In the genomic region with DNA sequence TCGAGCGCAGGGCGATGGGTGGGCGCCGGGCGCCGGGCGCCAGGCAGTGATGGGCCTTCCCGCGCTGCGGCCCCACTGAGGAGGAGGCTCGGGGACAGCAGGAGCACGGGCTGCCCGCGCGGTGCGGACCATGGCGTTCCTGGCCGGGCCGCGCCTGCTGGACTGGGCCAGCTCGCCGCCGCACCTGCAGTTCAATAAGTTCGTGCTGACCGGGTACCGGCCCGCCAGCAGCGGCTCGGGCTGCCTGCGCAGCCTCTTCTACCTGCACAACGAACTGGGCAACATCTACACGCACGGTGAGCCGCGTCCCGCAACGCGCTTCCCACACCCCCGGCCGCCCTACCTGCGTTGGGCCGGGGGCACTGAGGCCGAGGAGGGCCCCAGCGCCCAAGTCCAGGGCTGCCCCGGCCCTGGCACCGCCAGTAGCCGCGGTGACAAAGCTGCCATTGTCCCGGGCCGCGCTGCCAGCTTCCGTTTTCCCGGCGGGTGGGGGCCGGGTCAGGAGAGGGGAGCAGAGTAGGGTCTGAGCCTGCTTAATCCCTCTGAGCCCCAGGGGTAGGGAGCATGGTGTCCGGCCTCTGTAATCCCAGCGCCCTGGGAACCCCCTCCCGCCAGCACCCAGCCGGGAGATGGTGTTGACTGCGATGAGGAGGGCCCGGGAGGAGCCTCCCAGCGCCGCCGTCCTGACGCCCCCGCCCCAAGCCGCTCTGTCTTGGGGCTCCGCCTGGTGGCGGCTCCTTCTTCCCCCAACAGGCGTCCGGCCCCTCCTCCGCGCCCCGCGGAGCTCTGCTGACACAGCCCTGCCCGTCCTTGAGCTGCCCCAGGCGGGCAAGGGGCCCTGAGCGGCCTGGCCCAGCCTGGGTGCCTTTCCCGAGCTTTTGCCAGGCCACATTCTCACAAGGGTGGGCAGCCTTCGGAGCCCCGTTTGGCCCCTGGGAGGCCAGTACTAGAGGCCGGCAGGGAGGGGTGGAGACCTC, we compare ENCODE assay signal across 1 cellular context.
A peak's percentile ranks its signal among the peaks of the same experiment; 100 is the strongest.
TF ChIP-seq lines count a peak whose summit lies in the region.

No MANE protein-coding gene starts in this region.

TF ChIP-seq in HepG2, 621 proteins besides CTCF, POLR2A, EP300 and RAD21 (continued from another document and continues in another):
- peak; percentile 76; the same call in 1 of the 2 replicates for TF ChIP-seq ZBTB10 (CRISPR knock-in tag; IDR thresholded peaks at IDR 0.05; ENCODE audit: borderline replicate concordance)
- TF ChIP-seq ZNF235 (CRISPR knock-in tag; IDR thresholded peaks at IDR 0.05; ENCODE audit: borderline replicate concordance) = no peak; the same call in 1 of the 2 replicates
- peak; percentile 85; the same call in 1 of the 2 replicates for TF ChIP-seq MAZ (IDR thresholded peaks at IDR 0.05; ENCODE audit: borderline replicate concordance, low read depth, low read length)
- TF ChIP-seq MAZ (CRISPR knock-in tag; IDR thresholded peaks at IDR 0.05; ENCODE audit: low read depth) = 0 out of 2 replicates have a peak, but pooled peaks have one; percentile 22
- TF ChIP-seq ZMAT3 (CRISPR knock-in tag; conservative IDR thresholded peaks at IDR 0.05) = no peak
- TF ChIP-seq, protein P1, sequence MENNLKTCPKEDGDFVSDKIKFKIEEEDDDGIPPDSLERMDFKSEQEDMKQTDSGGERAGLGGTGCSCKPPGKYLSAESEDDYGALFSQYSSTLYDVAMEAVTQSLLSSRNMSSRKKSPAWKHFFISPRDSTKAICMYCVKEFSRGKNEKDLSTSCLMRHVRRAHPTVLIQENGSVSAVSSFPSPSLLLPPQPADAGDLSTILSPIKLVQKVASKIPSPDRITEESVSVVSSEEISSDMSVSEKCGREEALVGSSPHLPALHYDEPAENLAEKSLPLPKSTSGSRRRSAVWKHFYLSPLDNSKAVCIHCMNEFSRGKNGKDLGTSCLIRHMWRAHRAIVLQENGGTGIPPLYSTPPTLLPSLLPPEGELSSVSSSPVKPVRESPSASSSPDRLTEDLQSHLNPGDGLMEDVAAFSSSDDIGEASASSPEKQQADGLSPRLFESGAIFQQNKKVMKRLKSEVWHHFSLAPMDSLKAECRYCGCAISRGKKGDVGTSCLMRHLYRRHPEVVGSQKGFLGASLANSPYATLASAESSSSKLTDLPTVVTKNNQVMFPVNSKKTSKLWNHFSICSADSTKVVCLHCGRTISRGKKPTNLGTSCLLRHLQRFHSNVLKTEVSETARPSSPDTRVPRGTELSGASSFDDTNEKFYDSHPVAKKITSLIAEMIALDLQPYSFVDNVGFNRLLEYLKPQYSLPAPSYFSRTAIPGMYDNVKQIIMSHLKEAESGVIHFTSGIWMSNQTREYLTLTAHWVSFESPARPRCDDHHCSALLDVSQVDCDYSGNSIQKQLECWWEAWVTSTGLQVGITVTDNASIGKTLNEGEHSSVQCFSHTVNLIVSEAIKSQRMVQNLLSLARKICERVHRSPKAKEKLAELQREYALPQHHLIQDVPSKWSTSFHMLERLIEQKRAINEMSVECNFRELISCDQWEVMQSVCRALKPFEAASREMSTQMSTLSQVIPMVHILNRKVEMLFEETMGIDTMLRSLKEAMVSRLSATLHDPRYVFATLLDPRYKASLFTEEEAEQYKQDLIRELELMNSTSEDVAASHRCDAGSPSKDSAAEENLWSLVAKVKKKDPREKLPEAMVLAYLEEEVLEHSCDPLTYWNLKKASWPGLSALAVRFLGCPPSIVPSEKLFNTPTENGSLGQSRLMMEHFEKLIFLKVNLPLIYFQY (CRISPR knock-in tag; IDR thresholded peaks at IDR 0.05; ENCODE audit: borderline replicate concordance) = no peak
- TF ChIP-seq ZNF547 (CRISPR knock-in tag; IDR thresholded peaks at IDR 0.05) = no peak
- TF ChIP-seq NFATC3 (CRISPR knock-in tag; IDR thresholded peaks at IDR 0.05) = no peak
- TF ChIP-seq, protein P2, sequence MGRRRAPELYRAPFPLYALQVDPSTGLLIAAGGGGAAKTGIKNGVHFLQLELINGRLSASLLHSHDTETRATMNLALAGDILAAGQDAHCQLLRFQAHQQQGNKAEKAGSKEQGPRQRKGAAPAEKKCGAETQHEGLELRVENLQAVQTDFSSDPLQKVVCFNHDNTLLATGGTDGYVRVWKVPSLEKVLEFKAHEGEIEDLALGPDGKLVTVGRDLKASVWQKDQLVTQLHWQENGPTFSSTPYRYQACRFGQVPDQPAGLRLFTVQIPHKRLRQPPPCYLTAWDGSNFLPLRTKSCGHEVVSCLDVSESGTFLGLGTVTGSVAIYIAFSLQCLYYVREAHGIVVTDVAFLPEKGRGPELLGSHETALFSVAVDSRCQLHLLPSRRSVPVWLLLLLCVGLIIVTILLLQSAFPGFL (CRISPR knock-in tag; IDR thresholded peaks at IDR 0.05) = no peak
- TF ChIP-seq PHF5A (CRISPR knock-in tag; IDR thresholded peaks at IDR 0.05; ENCODE audit: low read depth, unreplicated experiment) = no peak
- TF ChIP-seq SP5 (CRISPR knock-in tag; IDR thresholded peaks at IDR 0.05; ENCODE audit: borderline replicate concordance, low read depth) = peak; percentile 40; the same call in 1 of the 2 replicates
- TF ChIP-seq, protein P3, sequence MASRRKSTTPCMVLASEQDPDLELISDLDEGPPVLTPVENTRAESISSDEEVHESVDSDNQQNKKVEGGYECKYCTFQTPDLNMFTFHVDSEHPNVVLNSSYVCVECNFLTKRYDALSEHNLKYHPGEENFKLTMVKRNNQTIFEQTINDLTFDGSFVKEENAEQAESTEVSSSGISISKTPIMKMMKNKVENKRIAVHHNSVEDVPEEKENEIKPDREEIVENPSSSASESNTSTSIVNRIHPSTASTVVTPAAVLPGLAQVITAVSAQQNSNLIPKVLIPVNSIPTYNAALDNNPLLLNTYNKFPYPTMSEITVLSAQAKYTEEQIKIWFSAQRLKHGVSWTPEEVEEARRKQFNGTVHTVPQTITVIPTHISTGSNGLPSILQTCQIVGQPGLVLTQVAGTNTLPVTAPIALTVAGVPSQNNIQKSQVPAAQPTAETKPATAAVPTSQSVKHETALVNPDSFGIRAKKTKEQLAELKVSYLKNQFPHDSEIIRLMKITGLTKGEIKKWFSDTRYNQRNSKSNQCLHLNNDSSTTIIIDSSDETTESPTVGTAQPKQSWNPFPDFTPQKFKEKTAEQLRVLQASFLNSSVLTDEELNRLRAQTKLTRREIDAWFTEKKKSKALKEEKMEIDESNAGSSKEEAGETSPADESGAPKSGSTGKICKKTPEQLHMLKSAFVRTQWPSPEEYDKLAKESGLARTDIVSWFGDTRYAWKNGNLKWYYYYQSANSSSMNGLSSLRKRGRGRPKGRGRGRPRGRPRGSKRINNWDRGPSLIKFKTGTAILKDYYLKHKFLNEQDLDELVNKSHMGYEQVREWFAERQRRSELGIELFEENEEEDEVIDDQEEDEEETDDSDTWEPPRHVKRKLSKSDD (CRISPR knock-in tag; IDR thresholded peaks at IDR 0.05; ENCODE audit: low read depth) = no peak
- TF ChIP-seq GFI1 (CRISPR knock-in tag; IDR thresholded peaks at IDR 0.05; ENCODE audit: borderline replicate concordance) = peak; percentile 36; the same call in 1 of the 2 replicates
- no peak for TF ChIP-seq ZNF367 (CRISPR knock-in tag; IDR thresholded peaks at IDR 0.05; ENCODE audit: borderline replicate concordance)
- no peak; the same call in 1 of the 2 replicates for TF ChIP-seq ELK4 (CRISPR knock-in tag; IDR thresholded peaks at IDR 0.05; ENCODE audit: borderline replicate concordance)
- TF ChIP-seq JDP2 (CRISPR knock-in tag; IDR thresholded peaks at IDR 0.05; ENCODE audit: borderline replicate concordance) = no peak
- TF ChIP-seq GABPA (IDR thresholded peaks at IDR 0.05; ENCODE audit: low read depth, low read length) = no peak
- no peak for TF ChIP-seq GABPA (CRISPR knock-in tag; IDR thresholded peaks at IDR 0.05; ENCODE audit: low read depth)
- no peak for TF ChIP-seq SMC3 (IDR thresholded peaks at IDR 0.05; ENCODE audit: low read length)
- TF ChIP-seq GLI4 (CRISPR knock-in tag; IDR thresholded peaks at IDR 0.05; ENCODE audit: borderline replicate concordance) = 0 out of 2 replicates have a peak, but pooled peaks have one; percentile 53
- no peak for TF ChIP-seq TRIM24 (CRISPR knock-in tag; IDR thresholded peaks at IDR 0.05)
- no peak for TF ChIP-seq DPF2 (CRISPR knock-in tag; IDR thresholded peaks at IDR 0.05; ENCODE audit: borderline replicate concordance, low read depth)
- TF ChIP-seq ZFP1 (CRISPR knock-in tag; IDR thresholded peaks at IDR 0.05) = no peak
- TF ChIP-seq, protein P4, sequence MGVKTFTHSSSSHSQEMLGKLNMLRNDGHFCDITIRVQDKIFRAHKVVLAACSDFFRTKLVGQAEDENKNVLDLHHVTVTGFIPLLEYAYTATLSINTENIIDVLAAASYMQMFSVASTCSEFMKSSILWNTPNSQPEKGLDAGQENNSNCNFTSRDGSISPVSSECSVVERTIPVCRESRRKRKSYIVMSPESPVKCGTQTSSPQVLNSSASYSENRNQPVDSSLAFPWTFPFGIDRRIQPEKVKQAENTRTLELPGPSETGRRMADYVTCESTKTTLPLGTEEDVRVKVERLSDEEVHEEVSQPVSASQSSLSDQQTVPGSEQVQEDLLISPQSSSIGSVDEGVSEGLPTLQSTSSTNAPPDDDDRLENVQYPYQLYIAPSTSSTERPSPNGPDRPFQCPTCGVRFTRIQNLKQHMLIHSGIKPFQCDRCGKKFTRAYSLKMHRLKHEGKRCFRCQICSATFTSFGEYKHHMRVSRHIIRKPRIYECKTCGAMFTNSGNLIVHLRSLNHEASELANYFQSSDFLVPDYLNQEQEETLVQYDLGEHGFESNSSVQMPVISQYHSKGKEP (CRISPR knock-in tag; IDR thresholded peaks at IDR 0.05) = no peak
- TF ChIP-seq ZNF629 (CRISPR knock-in tag; conservative IDR thresholded peaks at IDR 0.05) = no peak
- no peak for TF ChIP-seq FOSL1 (CRISPR knock-in tag; IDR thresholded peaks at IDR 0.05; ENCODE audit: borderline replicate concordance)
- no peak for TF ChIP-seq RNF219 (CRISPR knock-in tag; IDR thresholded peaks at IDR 0.05)
- no peak for TF ChIP-seq BCL6 (CRISPR knock-in tag; IDR thresholded peaks at IDR 0.05)
- TF ChIP-seq ZBTB1 (CRISPR knock-in tag; IDR thresholded peaks at IDR 0.05; ENCODE audit: borderline replicate concordance) = no peak
- no peak for TF ChIP-seq ZNF781 (CRISPR knock-in tag; IDR thresholded peaks at IDR 0.05; ENCODE audit: borderline replicate concordance, not compliant biosample characterization)
- TF ChIP-seq POLR2AphosphoS5 (IDR thresholded peaks at IDR 0.05; ENCODE audit: low read depth, low read length) = peak; percentile 31; the same call in 1 of the 2 replicates
- TF ChIP-seq, protein P5, sequence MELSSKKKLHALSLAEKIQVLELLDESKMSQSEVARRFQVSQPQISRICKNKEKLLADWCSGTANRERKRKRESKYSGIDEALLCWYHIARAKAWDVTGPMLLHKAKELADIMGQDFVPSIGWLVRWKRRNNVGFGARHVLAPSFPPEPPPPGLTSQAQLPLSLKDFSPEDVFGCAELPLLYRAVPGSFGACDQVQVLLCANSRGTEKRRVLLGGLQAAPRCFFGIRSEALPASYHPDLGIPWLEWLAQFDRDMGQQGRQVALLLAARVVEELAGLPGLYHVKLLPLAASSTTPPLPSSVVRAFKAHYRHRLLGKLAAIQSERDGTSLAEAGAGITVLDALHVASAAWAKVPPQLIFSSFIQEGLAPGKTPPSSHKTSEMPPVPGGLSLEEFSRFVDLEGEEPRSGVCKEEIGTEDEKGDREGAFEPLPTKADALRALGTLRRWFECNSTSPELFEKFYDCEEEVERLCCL (CRISPR knock-in tag; IDR thresholded peaks at IDR 0.05; ENCODE audit: borderline replicate concordance) = no peak
- TF ChIP-seq, protein P6, sequence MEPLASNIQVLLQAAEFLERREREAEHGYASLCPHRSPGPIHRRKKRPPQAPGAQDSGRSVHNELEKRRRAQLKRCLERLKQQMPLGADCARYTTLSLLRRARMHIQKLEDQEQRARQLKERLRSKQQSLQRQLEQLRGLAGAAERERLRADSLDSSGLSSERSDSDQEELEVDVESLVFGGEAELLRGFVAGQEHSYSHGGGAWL (CRISPR knock-in tag; IDR thresholded peaks at IDR 0.05) = peak; percentile 52
- no peak for TF ChIP-seq ZNF256 (CRISPR knock-in tag; conservative IDR thresholded peaks at IDR 0.05)
- no peak for TF ChIP-seq ZMAT5 (CRISPR knock-in tag; IDR thresholded peaks at IDR 0.05; ENCODE audit: borderline replicate concordance, low read depth)
- no peak for TF ChIP-seq ZBTB8A (CRISPR knock-in tag; IDR thresholded peaks at IDR 0.05; ENCODE audit: borderline replicate concordance, low read depth)
- TF ChIP-seq ZNF446 (CRISPR knock-in tag; IDR thresholded peaks at IDR 0.05) = no peak
